Comparison of ENCODE assay signal across 36 cellular contexts in genomic region chr9:132627120-132627519, GRCh38. TPM values are rescaled to one million over a fixed set of nuclear protein-coding genes. Genes with fewer than 3 reads are reported as not detected.
"Had no signal": no experiment of that assay in that cellular context is flagged by ENCODE, and none has a peak within 500 bp of the region (broad histone marks: within the 10 kb centered on the region; RNA-seq: fewer than 3 reads in every experiment).

No MANE protein-coding gene starts in this region.

- H3K9me3 Mint-ChIP-seq: activated naive CD4-positive, alpha-beta T cell treated with anti-CD3 and anti-CD28 coated beads, Interleukin-2, amount 10 ng/mL, durations not matched to agents 7 days and 5 days; activated T-helper 1 cell treated with anti-CD3 and anti-CD28 coated beads, Interleukin-12 subunit alpha, Interleukin-12 subunit beta, Interleukin-2, Interleukin-4 antibody, amounts not matched to agents 30 ng/mL and 10 ng/mL and 1 ng/mL, durations not matched to agents 14 hours and 24 hours and 36 hours; effector memory CD8-positive, alpha-beta T cell; nephron; stimulated activated naive B cell treated with anti-CD40 and anti-IgM and Interleukin-4, amounts not matched to agents 10 μg/mL and 1 μg/mL and 100 μg/mL, for 72 hours had no signal

- H3K27ac ChIP-seq: brain microvascular endothelial cell, gastroesophageal sphincter, left lung, lower lobe of right lung, pancreas, right atrium auricular region, testis, uterus had no signal

- DNase-seq: activated CD4-positive, alpha-beta T cell treated with anti-CD3 and anti-CD28 coated beads for 48 hours; activated CD4-positive, alpha-beta T cell treated with anti-CD3 and anti-CD28 coated beads, Interleukin-2, amount 50 U/mL, for 48 hours; activated CD8-positive, alpha-beta memory T cell treated with anti-CD3 and anti-CD28 coated beads for 24 hours; activated effector memory CD4-positive, alpha-beta T cell treated with anti-CD3 and anti-CD28 coated beads, Interleukin-2, amount 50 U/mL, for 16 hours; activated naive CD4-positive, alpha-beta T cell treated with anti-CD3 and anti-CD28 coated beads, Interleukin-2, amount 10 ng/mL, durations not matched to agents 7 days and 5 days; amniotic stem cell; brain microvascular endothelial cell; cortex of kidney; effector memory CD8-positive, alpha-beta T cell; head of caudate nucleus; hippocampal formation; kidney; left lung; lower lobe of right lung; mesendoderm; pancreas; stimulated activated CD4-positive, alpha-beta T cell treated with anti-CD3 and anti-CD28 coated beads, Interleukin-15, amount 100 ng/mL, for 24 hours; stimulated activated CD4-positive, alpha-beta T cell treated with anti-CD3 and anti-CD28 coated beads, Interleukin-2, amount 100 ng/mL, for 24 hours; stimulated activated naive B cell treated with anti-CD40 and anti-IgM and Interleukin-4, amounts not matched to agents 10 μg/mL and 1 μg/mL and 100 μg/mL, for 72 hours; testis; trophoblast cell; uterus had no signal

- H3K4me3 ChIP-seq: gastroesophageal sphincter, left lung, lower lobe of right lung, pancreas, right atrium auricular region, testis, uterus had no signal

- H3K36me3 ChIP-seq: uterus had no signal

- H3K4me1 ChIP-seq: gastroesophageal sphincter, left lung, lower lobe of right lung, pancreas, right atrium auricular region, testis, uterus had no signal

- H3K27ac Mint-ChIP-seq: activated naive CD4-positive, alpha-beta T cell treated with anti-CD3 and anti-CD28 coated beads, Interleukin-2, amount 10 ng/mL, durations not matched to agents 7 days and 5 days; activated T-helper 1 cell treated with anti-CD3 and anti-CD28 coated beads, Interleukin-12 subunit alpha, Interleukin-12 subunit beta, Interleukin-2, Interleukin-4 antibody, amounts not matched to agents 30 ng/mL and 10 ng/mL and 1 ng/mL, durations not matched to agents 14 hours and 24 hours and 36 hours; effector memory CD8-positive, alpha-beta T cell; nephron; stimulated activated naive B cell treated with anti-CD40 and anti-IgM and Interleukin-4, amounts not matched to agents 10 μg/mL and 1 μg/mL and 100 μg/mL, for 72 hours had no signal

- H3K27me3 ChIP-seq: brain microvascular endothelial cell, gastroesophageal sphincter, left lung, pancreas, right atrium auricular region, testis, uterus had no signal

- H3K9me3 ChIP-seq: gastroesophageal sphincter, left lung, lower lobe of right lung, pancreas, right atrium auricular region, testis, uterus had no signal

- H3K4me3 Mint-ChIP-seq: activated naive CD4-positive, alpha-beta T cell treated with anti-CD3 and anti-CD28 coated beads, Interleukin-2, amount 10 ng/mL, durations not matched to agents 7 days and 5 days; activated T-helper 1 cell treated with anti-CD3 and anti-CD28 coated beads, Interleukin-12 subunit alpha, Interleukin-12 subunit beta, Interleukin-2, Interleukin-4 antibody, amounts not matched to agents 30 ng/mL and 10 ng/mL and 1 ng/mL, durations not matched to agents 14 hours and 24 hours and 36 hours; effector memory CD8-positive, alpha-beta T cell; nephron; stimulated activated naive B cell treated with anti-CD40 and anti-IgM and Interleukin-4, amounts not matched to agents 10 μg/mL and 1 μg/mL and 100 μg/mL, for 72 hours had no signal

- FAIRE-seq: astrocyte, kidney, pancreas had no signal

- H3K4me1 Mint-ChIP-seq: activated naive CD4-positive, alpha-beta T cell treated with anti-CD3 and anti-CD28 coated beads, Interleukin-2, amount 10 ng/mL, durations not matched to agents 7 days and 5 days; stimulated activated naive B cell treated with anti-CD40 and anti-IgM and Interleukin-4, amounts not matched to agents 10 μg/mL and 1 μg/mL and 100 μg/mL, for 72 hours had no signal

- ATAC-seq: activated CD4-positive, CD25-positive, alpha-beta regulatory T cell treated with anti-CD3 and anti-CD28 coated beads, Interleukin-2, amount 50 U/mL, for 24 hours; effector memory CD8-positive, alpha-beta T cell; gastroesophageal sphincter; left lung; lower lobe of right lung; stimulated activated naive B cell treated with anti-CD40 and anti-IgM and Interleukin-4, amounts not matched to agents 10 μg/mL and 1 μg/mL and 100 μg/mL, for 72 hours had no signal

- H3K27me3 Mint-ChIP-seq: activated naive CD4-positive, alpha-beta T cell treated with anti-CD3 and anti-CD28 coated beads, Interleukin-2, amount 10 ng/mL, durations not matched to agents 7 days and 5 days; effector memory CD8-positive, alpha-beta T cell; stimulated activated naive B cell treated with anti-CD40 and anti-IgM and Interleukin-4, amounts not matched to agents 10 μg/mL and 1 μg/mL and 100 μg/mL, for 72 hours had no signal

RNA-seq across cellular contexts. Expression of gene BARHL1, which starts 44.7 kb away (rescaled TPM):
- total RNA-seq: activated T-helper 1 cell treated with anti-CD3 and anti-CD28 coated beads, Interleukin-12 subunit alpha, Interleukin-12 subunit beta, Interleukin-2, Interleukin-4 antibody, amounts not matched to agents 30 ng/mL and 10 ng/mL and 1 ng/mL, durations not matched to agents 14 hours and 24 hours and 36 hours; astrocyte; cardiac septum; fibroblast of lung; fibroblast of villous mesenchyme; gastroesophageal sphincter; kidney; left lung; lower lobe of right lung; mononuclear cell; myocyte; pancreas; pulmonary artery endothelial cell; right atrium auricular region; T-helper 1 cell treated with Interleukin-12 subunit alpha and Interleukin-12 subunit beta and Interleukin-4 antibody, amounts not matched to agents 30 ng/mL and 1 ng/mL, for 36 hours; uterus had no signal
- polyA plus RNA-seq: esophagus, fibroblast of lung had no signal
